ENCODE assay signal across 10 cellular contexts in genomic region chr16:89482087-89482823, GRCh38. TPM values are rescaled to one million over a fixed set of nuclear protein-coding genes. Genes with fewer than 3 reads are reported as not detected.
DNase-seq lines count a peak whose midpoint lies in the region; ATAC-seq, FAIRE-seq and TF ChIP-seq lines count a peak whose summit lies in the region.
"Had no signal": no experiment of that assay in that cellular context is flagged by ENCODE, and none has a peak within 500 bp of the region (broad histone marks: within the 10 kb centered on the region; RNA-seq: fewer than 3 reads in every experiment).

No MANE protein-coding gene starts in this region.

- H3K27me3 Mint-ChIP-seq in H9 (ENCODE audit: low read depth) = no peaks in the 10 kb centered on the region
- H3K27me3 Mint-ChIP-seq in astrocyte (ENCODE audit: low read depth, unreplicated experiment) = no peaks in the 10 kb centered on the region
- H3K27me3 Mint-ChIP-seq in naive B cell = no peaks in the 10 kb centered on the region

- H3K4me3 Mint-ChIP-seq in H9 = no peak overlapping the region
- peak overlapping the region; percentile 43 for H3K4me3 Mint-ChIP-seq in astrocyte (ENCODE audit: unreplicated experiment)
- H3K4me3 Mint-ChIP-seq in naive B cell = peak overlapping the region; percentile 30 to 90 (median 71)

- no peak overlapping the region for H4K91ac ChIP-seq in H9 (ENCODE audit: insufficient read length, low read depth, low read length)

- H2AFZ ChIP-seq in H9 (ENCODE audit: low read length) = no peak overlapping the region
- no peak overlapping the region for H2AFZ ChIP-seq in astrocyte (ENCODE audit: low read depth, low read length)

- CTCF ChIA-PET in A549 (lab: Yijun Ruan, JAX) = interaction anchor here (0.6 to 1.3 kb wide), 4 partner anchors 10 to 193 kb away, joined by 3 read pairs; no protein-coding TSS in a partner anchor

- TF ChIP-seq RAD21 in A549 (conservative IDR thresholded peaks at IDR 0.05 in 1 of 2, IDR thresholded peaks at IDR 0.05 in 1 of 2) = no peak

- H3K4me2 ChIP-seq in A549 (peak overlapping the region; percentile 6; the same call in 1 of the 3 replicates), H9 (ENCODE audit: insufficient read depth, insufficient read length, low read length) (no peak overlapping the region), astrocyte (ENCODE audit: low read length) (peak overlapping the region; percentile 45)

- H4K20me1 ChIP-seq in H9 (ENCODE audit: control insufficient read depth, insufficient read depth, insufficient read length) (peaks cover 5% of the 10 kb centered on the region), astrocyte (ENCODE audit: insufficient read depth, low read length) (peaks cover 96% of the 10 kb centered on the region)

- 87% methylated on average over 14 of the region's 14 CpGs for WGBS in A549 (ENCODE audit: missing lambda C conversion rate)
- WGBS in H9 (ENCODE audit: extremely low coverage, insufficient read length, low lambda C conversion rate) = no CpG with 5 or more reads among the region's 14 CpGs

- no peaks in the 10 kb centered on the region for H3K36me3 ChIP-seq in astrocyte (ENCODE audit: insufficient read depth, low read length)

- H3K36me3 Mint-ChIP-seq in H9 (ENCODE audit: insufficient read depth in 1 of 3, low read depth in 3 of 3) (peaks cover 0 to 9% (median 9%) of the 10 kb centered on the region in 3 experiments; a peak in 4 of 7 replicates), astrocyte (ENCODE audit: low read depth, unreplicated experiment) (peaks cover 19% of the 10 kb centered on the region), naive B cell (peaks cover 0 to 7% of the 10 kb centered on the region in 2 donors)

- H2BK120ac ChIP-seq in H9 (ENCODE audit: low read depth, low read length, poor library complexity, severe bottlenecking) = no peak overlapping the region

- H3T11ph ChIP-seq in H9 (ENCODE audit: low read length) = no peak overlapping the region

- no peak for TF ChIP-seq EP300 in A549 (IDR thresholded peaks at IDR 0.05)

- no peak overlapping the region for H2BK15ac ChIP-seq in H9 (ENCODE audit: low read depth, low read length)

- peaks cover 81% of the 10 kb centered on the region for H3K4me1 ChIP-seq in A549
- peaks cover 6% of the 10 kb centered on the region; the same call in 1 of the 2 replicates for H3K4me1 ChIP-seq in H9 (ENCODE audit: insufficient read depth, low read length)
- H3K4me1 ChIP-seq in astrocyte (ENCODE audit: insufficient read depth, low read length) = peaks cover 36% of the 10 kb centered on the region

- no peak for DNase-seq in A549 (ENCODE audit: low read depth in 1 of 2, low spot score in 1 of 2)
- no peak for DNase-seq in H9
- no peak for DNase-seq in astrocyte (ENCODE audit: low read depth)
- no peak for DNase-seq in naive B cell
- DNase-seq in SK-N-DZ (ENCODE audit: low spot score) = no peak
- DNase-seq in activated effector memory CD4-positive, alpha-beta T cell treated with anti-CD3 and anti-CD28 coated beads, Interleukin-2, amount 50 U/mL, for 16 hours = no peak
- no peak for DNase-seq in cerebellum (ENCODE audit: low spot score)

- H3K79me1 ChIP-seq in H9 (ENCODE audit: insufficient read depth, low read depth, low read length, poor library complexity, severe bottlenecking) = peaks cover 7% of the 10 kb centered on the region

- no peak overlapping the region for H3K56ac ChIP-seq in H9 (ENCODE audit: insufficient read length, low read depth, low read length)

- no peak for TF ChIP-seq CTCF in A549 (IDR thresholded peaks at IDR 0.05)
- TF ChIP-seq CTCF in H9 (conservative IDR thresholded peaks at IDR 0.05) = no peak
- no peak for TF ChIP-seq CTCF in astrocyte (IDR thresholded peaks at IDR 0.05; ENCODE audit: insufficient read depth, low read depth, low read length)

- no peak overlapping the region for H3K18ac ChIP-seq in H9 (ENCODE audit: insufficient read length, low read depth, low read length)

- H3K4ac ChIP-seq in H9 (ENCODE audit: low read depth, low read length) = no peak overlapping the region

- H4K8ac ChIP-seq in H9 (replicated peaks; ENCODE audit: insufficient read length, low read depth, low read length) = no peak overlapping the region

- TF ChIP-seq POLR2A in A549 (IDR thresholded peaks at IDR 0.05; ENCODE audit: low read length) = no peak

- peak overlapping the region in 2 of 3 experiments; percentile 53; a peak in 4 of 7 replicates for H3K27ac Mint-ChIP-seq in H9
- H3K27ac Mint-ChIP-seq in astrocyte (ENCODE audit: unreplicated experiment) = peak overlapping the region; percentile 77
- H3K27ac Mint-ChIP-seq in naive B cell = peak overlapping the region in 5 of 6 donors; percentile 14 to 72 (median 44)

- no peak overlapping the region for H2BK12ac ChIP-seq in H9 (ENCODE audit: insufficient read length, low read depth, low read length)

- H3K23me2 ChIP-seq in H9 (ENCODE audit: insufficient read length, low read depth, low read length, poor library complexity, severe bottlenecking) = no peaks in the 10 kb centered on the region

- H3K9ac ChIP-seq in H9 (ENCODE audit: extremely low read depth, insufficient read length, low read length) (no peak overlapping the region), astrocyte (ENCODE audit: low read length) (peak overlapping the region; percentile 5)

- H3K4me1 Mint-ChIP-seq in H9 (peaks cover 74 to 76% of the 10 kb centered on the region in 2 experiments), astrocyte (ENCODE audit: low read depth, unreplicated experiment) (peaks cover 77% of the 10 kb centered on the region), naive B cell (peaks cover 74 to 96% (median 79%) of the 10 kb centered on the region in 3 donors)

- H3K27me3 ChIP-seq in H9 (ENCODE audit: insufficient read depth, low read length) (no peaks in the 10 kb centered on the region), astrocyte (ENCODE audit: insufficient read depth, low read length) (no peaks in the 10 kb centered on the region)
- H3K27me3 ChIP-seq: SJSA1 had no signal

- H3K27ac ChIP-seq in A549 (no peak overlapping the region), H9 (ENCODE audit: insufficient read length, low read depth, low read length) (no peak overlapping the region), astrocyte (ENCODE audit: low read depth, low read length) (no peak overlapping the region)
- H3K27ac ChIP-seq: SJSA1 had no signal

- POLR2A ChIA-PET in A549 (lab: Yijun Ruan, JAX) = no interaction called here

- H2BK5ac ChIP-seq in H9 (ENCODE audit: insufficient read length, low read length) = no peak overlapping the region

- no peak overlapping the region for H3K23ac ChIP-seq in H9 (ENCODE audit: insufficient read length, low read depth, low read length)

- H4K5ac ChIP-seq in H9 (ENCODE audit: insufficient read length, low read depth, low read length) = no peak overlapping the region

- H3K9me3 Mint-ChIP-seq in H9 (no peaks in the 10 kb centered on the region), astrocyte (ENCODE audit: unreplicated experiment) (no peaks in the 10 kb centered on the region), naive B cell (no peaks in the 10 kb centered on the region)

- no peaks in the 10 kb centered on the region for H3K9me3 ChIP-seq in A549
- no peaks in the 10 kb centered on the region for H3K9me3 ChIP-seq in H9 (ENCODE audit: control insufficient read depth, low read depth, low read length)
- H3K9me3 ChIP-seq in astrocyte (ENCODE audit: insufficient read depth, low read depth, low read length) = no peaks in the 10 kb centered on the region
- H3K9me3 ChIP-seq: HAP-1, SJSA1 had no signal

- FAIRE-seq in A549 (lab: Jason Lieb, UNC) = no peak
- no peak for FAIRE-seq in astrocyte (lab: Jason Lieb, UNC)

- H3K14ac ChIP-seq in H9 (ENCODE audit: insufficient read depth, low read length) = no peak overlapping the region; the same call in 1 of the 2 replicates

- H3K79me2 ChIP-seq in H9 (ENCODE audit: insufficient read depth, low read length) (peaks cover 86% of the 10 kb centered on the region), astrocyte (ENCODE audit: insufficient read depth, low read length) (peaks cover 100% of the 10 kb centered on the region)

- H2AK5ac ChIP-seq in H9 (ENCODE audit: insufficient read length, low read length) = no peak overlapping the region

- no peak overlapping the region for H3K4me3 ChIP-seq in A549
- no peak overlapping the region for H3K4me3 ChIP-seq in astrocyte (ENCODE audit: insufficient read depth, low read depth, low read length)
- H3K4me3 ChIP-seq: HAP-1, SJSA1 had no signal

- no peak overlapping the region for H2BK20ac ChIP-seq in H9 (ENCODE audit: low read depth, low read length, poor library complexity, severe bottlenecking)

- ATAC-seq in A549 (no peak), naive B cell (ENCODE audit: low read depth in 2 of 2) (no peak), HG03045 (IDR thresholded peaks at IDR 0.05; ENCODE audit: unreplicated experiment) (no peak)

TF ChIP-seq in A549, 52 proteins besides CTCF, POLR2A, EP300 and RAD21:
- TF ChIP-seq MAFK (IDR thresholded peaks at IDR 0.05; ENCODE audit: partially characterized antibody) = peak; percentile 12
- no peak for TF ChIP-seq CHD2 (IDR thresholded peaks at IDR 0.05; ENCODE audit: low read length, partially characterized antibody)
TF ChIP-seq in A549: peak in this region for 1.

RNA-seq across cellular contexts. Expression of gene ANKRD11, which starts 8.1 kb away (rescaled TPM):
- 54.9 and 57.4 TPM in 2 replicates for polyA plus RNA-seq in A549 (2011; rRNA removed)
- polyA plus RNA-seq in A549 (2012; cell fraction: cytosol; rRNA removed) = 56.7 and 61.7 TPM in 2 replicates
- 130 and 154 TPM in 2 replicates for polyA plus RNA-seq in A549 (2012; cell fraction: nucleus; rRNA removed)
- 50.4 to 56.7 TPM (median 53.6 TPM) in 3 replicates for polyA plus RNA-seq in A549 (2017; fragmentation: RNase III; extraction: RNeasy Plus Mini Kit Qiagen cat#74134 plus additional on column Dnase treatment)
- 43.6 and 69.7 TPM in 2 replicates for polyA minus RNA-seq in A549 (2011; rRNA and poly(A)+ RNA removed)
- 178 and 181 TPM in 2 replicates for total RNA-seq in H9 (2021)
- total RNA-seq in astrocyte = 213 TPM in 2 replicates
- polyA plus RNA-seq in naive B cell (ENCODE audit: low read depth in 6 of 6) = 10 to 100 TPM in 3 of 6 donors, 1 to 10 TPM in 2, under 1 TPM in 1; 0.78 to 24.8 (median 10.1) TPM
- polyA plus RNA-seq in SK-N-DZ (2014; cell fraction: cytosol; rRNA removed) = 47.7 and 51.2 TPM in 2 replicates
- 95.8 and 176 TPM in 2 replicates for polyA plus RNA-seq in SK-N-DZ (2014; cell fraction: nucleus; rRNA removed)
- 49.4 TPM for total RNA-seq in cerebellum

RNA-seq across cellular contexts. Expression of gene SPG7, which starts 25.9 kb away (rescaled TPM):
- 53.2 and 54.4 TPM in 2 replicates for polyA plus RNA-seq in A549 (2011; rRNA removed)
- 57.9 and 61.6 TPM in 2 replicates for polyA plus RNA-seq in A549 (2012; cell fraction: cytosol; rRNA removed)
- polyA plus RNA-seq in A549 (2012; cell fraction: nucleus; rRNA removed) = 434 and 484 TPM in 2 replicates
- 73.2 to 80.6 TPM (median 79.6 TPM) in 3 replicates for polyA plus RNA-seq in A549 (2017; fragmentation: RNase III; extraction: RNeasy Plus Mini Kit Qiagen cat#74134 plus additional on column Dnase treatment)
- 51.0 and 58.2 TPM in 2 replicates for polyA minus RNA-seq in A549 (2011; rRNA and poly(A)+ RNA removed)
- 110 and 119 TPM in 2 replicates for total RNA-seq in H9 (2021)
- 86.5 and 96.1 TPM in 2 replicates for total RNA-seq in astrocyte
- 10 to 100 TPM; 34.8 to 54.1 (median 40.0) TPM for polyA plus RNA-seq in naive B cell (ENCODE audit: low read depth in 6 of 6)
- 297 and 335 TPM in 2 replicates for polyA plus RNA-seq in SK-N-DZ (2014; cell fraction: cytosol; rRNA removed)
- 713 and 807 TPM in 2 replicates for polyA plus RNA-seq in SK-N-DZ (2014; cell fraction: nucleus; rRNA removed)
- total RNA-seq in cerebellum = 102 TPM

Comparison
In these comparisons a context has a peak if more than half of its experiments do, and no peak if none do; other contexts are left out.
1. H3K4me3 Mint-ChIP-seq: peak in astrocyte (single experiment) and naive B cell (8 of 8); none in H9 (0 of 2).
2. Peak in every context shown above with its lines, with median percentiles within 50 percentile points of each other: H3K27ac Mint-ChIP-seq.